In the genomic region with DNA sequence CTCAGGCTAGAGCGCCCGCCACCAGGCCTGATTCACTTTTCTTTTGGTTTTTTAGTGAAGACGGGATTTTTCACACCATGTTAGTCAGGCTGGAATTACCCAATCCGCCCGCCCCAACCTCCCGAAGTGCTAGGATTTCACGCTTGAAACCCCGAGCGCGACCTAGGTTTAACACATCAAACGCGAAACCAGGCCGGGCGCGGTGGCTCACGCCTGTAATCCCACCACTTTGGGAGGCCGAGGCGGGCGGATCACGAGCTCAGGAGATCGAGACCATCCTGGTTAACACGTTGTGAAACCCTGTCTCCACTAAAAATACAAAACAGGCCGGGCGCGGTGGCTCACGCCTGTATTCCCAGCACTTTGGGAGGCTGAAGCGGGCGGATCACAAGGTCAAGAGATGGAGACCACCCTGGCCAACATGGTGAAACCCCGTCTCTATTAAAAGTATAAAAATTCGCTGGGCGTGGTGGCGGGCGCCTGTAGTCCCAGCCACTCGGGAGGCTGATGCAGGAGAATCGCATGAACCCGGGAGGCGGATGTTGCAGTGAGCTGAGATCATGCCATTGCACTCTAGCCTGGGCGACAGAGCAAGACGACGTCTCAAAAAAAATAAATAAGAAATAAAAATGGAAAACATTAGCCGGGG, we compare ENCODE assay signal across 8 cellular contexts. TPM values are rescaled to one million over a fixed set of nuclear protein-coding genes. Genes with fewer than 3 reads are reported as not detected.
A peak's percentile ranks its signal among the peaks of the same experiment; 100 is the strongest.
DNase-seq lines count a peak whose midpoint lies in the region; ATAC-seq and TF ChIP-seq lines count a peak whose summit lies in the region.
"Not testable (repeated sequence)": the region's sequence is repeated elsewhere in the genome, so short reads cannot be mapped to it uniquely, and the experiment has no call there.

No MANE protein-coding gene starts in this region.

- H3K36me3 ChIP-seq in CD8-positive, alpha-beta memory T cell (ENCODE audit: insufficient read depth, low read length); cardiac muscle cell; neural progenitor cell: not testable (repeated sequence)

- not testable (repeated sequence) for H3K4me3 Mint-ChIP-seq in CD8-positive, alpha-beta memory T cell; WTC11; neural progenitor cell

- peaks cover 0 to 28% (median 2%) of the 10 kb centered on the region in 3 donors for H3K36me3 Mint-ChIP-seq in CD8-positive, alpha-beta memory T cell
- peaks cover 20% of the 10 kb centered on the region for H3K36me3 Mint-ChIP-seq in WTC11
- H3K36me3 Mint-ChIP-seq in neural progenitor cell: not testable (repeated sequence)

- not testable (repeated sequence) for H2AFZ ChIP-seq in neural progenitor cell (replicated peaks)

- not testable (repeated sequence) for H3K27ac Mint-ChIP-seq in CD8-positive, alpha-beta memory T cell; WTC11
- H3K27ac Mint-ChIP-seq in neural progenitor cell: peak overlapping the region; percentile 78

- H3K4me3 ChIP-seq in CD8-positive, alpha-beta memory T cell (ENCODE audit: low read length): peak overlapping the region; percentile 46
- H3K4me3 ChIP-seq in cardiac muscle cell (peak overlapping the region; percentile 95), neural progenitor cell (peak overlapping the region; percentile 90)

- not testable (repeated sequence) for H4K20me1 ChIP-seq in neural progenitor cell (ENCODE audit: low read depth)

- ATAC-seq in HG02763 (IDR thresholded peaks at IDR 0.05; ENCODE audit: unreplicated experiment) (peak; percentile 5), WTC11 (peak; percentile 0; the same call in 1 of the 2 replicates)

- peaks cover 51% of the 10 kb centered on the region for H3F3A ChIP-seq in neural progenitor cell (ENCODE audit: low read depth)

- peaks cover 22 to 32% (median 30%) of the 10 kb centered on the region in 3 donors for H3K4me1 Mint-ChIP-seq in CD8-positive, alpha-beta memory T cell
- H3K4me1 Mint-ChIP-seq in WTC11 (peaks cover 15% of the 10 kb centered on the region), neural progenitor cell (peaks cover 29% of the 10 kb centered on the region)

- not testable (repeated sequence) for TF ChIP-seq CTCF in WTC11 (IDR thresholded peaks at IDR 0.05); cardiac muscle cell (IDR thresholded peaks at IDR 0.05; ENCODE audit: low read depth, low read length); neural progenitor cell (IDR thresholded peaks at IDR 0.05)

- H3K27me3 Mint-ChIP-seq in CD8-positive, alpha-beta memory T cell; WTC11 (ENCODE audit: low read depth); neural progenitor cell (ENCODE audit: insufficient read depth, low read depth): not testable (repeated sequence)

- not testable (repeated sequence) for H3K9me3 Mint-ChIP-seq in CD8-positive, alpha-beta memory T cell; WTC11; neural progenitor cell

- peak in 4 of 5 donors; percentile 79 to 89 (median 83) for DNase-seq in CD8-positive, alpha-beta memory T cell
- DNase-seq in NCI-H446 (lab: John Stamatoyannopoulos, UW) (peak; percentile 93 to 95), WTC11 (ENCODE audit: low spot score) (peak; percentile 72), amygdala (lab: John Stamatoyannopoulos, UW) (peak in 41 of 56 donors; percentile 5 to 73 (median 32)), cardiac muscle cell (ENCODE audit: low read depth in 1 of 2, low spot score in 1 of 2) (peak; percentile 75 to 81), neural progenitor cell (ENCODE audit: low spot score) (peak; percentile 90)
- peak; percentile 88 for DNase-seq in stimulated activated CD8-positive, alpha-beta memory T cell treated with anti-CD3 and anti-CD28 coated beads, Interleukin-4, amount 100 ng/mL, for 48 hours

- peaks cover 35% of the 10 kb centered on the region for H3K79me2 ChIP-seq in neural progenitor cell (ENCODE audit: low read depth)

- H3K9me3 ChIP-seq in CD8-positive, alpha-beta memory T cell (ENCODE audit: low read length); cardiac muscle cell (ENCODE audit: low read depth); neural progenitor cell (ENCODE audit: low read depth): not testable (repeated sequence)

- peak overlapping the region; percentile 89 for H3K4me2 ChIP-seq in neural progenitor cell

- H3K9ac ChIP-seq in neural progenitor cell: peak overlapping the region; percentile 10

- not testable (repeated sequence) for H3K27me3 ChIP-seq in CD8-positive, alpha-beta memory T cell (ENCODE audit: insufficient read depth, low read length, poor library complexity, severe bottlenecking); cardiac muscle cell; neural progenitor cell

- POLR2A ChIA-PET in CD8-positive, alpha-beta memory T cell (lab: Charles Lee): interaction anchor here (0.5 to 5.0 kb wide), 27 partner anchors 8 to 288 kb away, joined by 3 to 215 read pairs (median 5); partner anchors contain the start of genes C11orf98, CSKMT, EEF1G and HNRNPUL2
- POLR2A ChIA-PET in WTC11 (lab: Charles Lee): interaction anchor here (0.6 to 3.4 kb wide), 31 partner anchors 9 to 1035 kb away, joined by 3 to 83 read pairs (median 5); partner anchors contain the start of genes C11orf98, CSKMT, EEF1G and HNRNPUL2

- peaks cover 23% of the 10 kb centered on the region for H3K4me1 ChIP-seq in CD8-positive, alpha-beta memory T cell (ENCODE audit: insufficient read depth, low read length)
- not testable (repeated sequence) for H3K4me1 ChIP-seq in cardiac muscle cell (ENCODE audit: low read depth); neural progenitor cell

- CTCF ChIA-PET in CD8-positive, alpha-beta memory T cell (lab: Charles Lee): interaction anchor here (0.9 to 3.2 kb wide), 7 partner anchors 9 to 87 kb away, joined by 3 to 30 read pairs (median 5); partner anchors contain the start of genes SLC3A2, TMEM179B and ZBTB3
- CTCF ChIA-PET in WTC11 (lab: Charles Lee): interaction anchor here (0.9 to 3.4 kb wide), 9 partner anchors 9 to 133 kb away, joined by 3 to 29 read pairs (median 4); partner anchors contain the start of genes BSCL2, GNG3, STX5 and TEX54

- peak overlapping the region; percentile 98 for H3K27ac ChIP-seq in CD8-positive, alpha-beta memory T cell (ENCODE audit: low read depth, low read length)
- H3K27ac ChIP-seq in cardiac muscle cell (peak overlapping the region; percentile 99), neural progenitor cell (peak overlapping the region; percentile 99)

TF ChIP-seq in WTC11, 78 proteins besides CTCF, POLR2A, EP300 and RAD21 (continues in another document):
- TF ChIP-seq NFATC4 (CRISPR knock-in tag; IDR thresholded peaks at IDR 0.05) (0 out of 2 replicates have a peak, but pooled peaks have one; percentile 27), FOXP4 (CRISPR knock-in tag; IDR thresholded peaks at IDR 0.05) (0 out of 2 replicates have a peak, but pooled peaks have one; percentile 24)

RNA-seq across cellular contexts. Expression of gene WDR74, which starts 1.4 kb away (rescaled TPM):
- total RNA-seq in CD8-positive, alpha-beta memory T cell: 100 to 1,000 TPM; 124 to 131 TPM
- 42.4 TPM for polyA plus RNA-seq in CD8-positive, alpha-beta memory T cell
- total RNA-seq in WTC11 (2021) (82.7 to 110 TPM (median 85.2 TPM) in 3 replicates), cardiac muscle cell (47.4 and 63.3 TPM in 2 replicates), neural progenitor cell (ENCODE audit: low replicate concordance) (40.0 and 47.4 TPM in 2 replicates)
- 42.1 and 52.8 TPM in 2 replicates for polyA plus RNA-seq in cardiac muscle cell

RNA-seq across cellular contexts. Expression of gene TEX54, which starts 8.2 kb away (rescaled TPM):
- under 1 TPM in 1 of 2 experiments, not detected in 1; 0.50 TPM for total RNA-seq in CD8-positive, alpha-beta memory T cell
- polyA plus RNA-seq in CD8-positive, alpha-beta memory T cell: 0.66 TPM
- 0.44 TPM in 1 of 3 replicates, not detected in the others for total RNA-seq in WTC11 (2021)
- not detected in 2 replicates for total RNA-seq in cardiac muscle cell
- 3.0 and 4.8 TPM in 2 replicates for polyA plus RNA-seq in cardiac muscle cell
- total RNA-seq in neural progenitor cell (ENCODE audit: low replicate concordance): not detected in 2 replicates

RNA-seq across cellular contexts. Expression of gene STX5, which starts 9.0 kb away (rescaled TPM):
- total RNA-seq in CD8-positive, alpha-beta memory T cell: 10 to 100 TPM; 34.7 to 35.3 TPM
- polyA plus RNA-seq in CD8-positive, alpha-beta memory T cell: 37.2 TPM
- total RNA-seq in WTC11 (2021) (27.2 to 30.2 TPM (median 28.0 TPM) in 3 replicates), cardiac muscle cell (38.5 and 45.2 TPM in 2 replicates), neural progenitor cell (ENCODE audit: low replicate concordance) (30.2 and 32.9 TPM in 2 replicates)
- polyA plus RNA-seq in cardiac muscle cell: 49.4 and 53.6 TPM in 2 replicates

RNA-seq across cellular contexts. Expression of gene NXF1, which starts 35.6 kb away (rescaled TPM):
- total RNA-seq in CD8-positive, alpha-beta memory T cell: 100 to 1,000 TPM; 112 to 126 TPM
- polyA plus RNA-seq in CD8-positive, alpha-beta memory T cell: 81.2 TPM
- total RNA-seq in WTC11 (2021) (43.2 to 44.7 TPM (median 44.3 TPM) in 3 replicates), cardiac muscle cell (52.8 and 60.7 TPM in 2 replicates), neural progenitor cell (ENCODE audit: low replicate concordance) (23.6 and 36.5 TPM in 2 replicates)
- 96.7 and 127 TPM in 2 replicates for polyA plus RNA-seq in cardiac muscle cell

RNA-seq across cellular contexts. Expression of gene SLC3A2, which starts 39.9 kb away (rescaled TPM):
- 100 to 1,000 TPM; 426 to 430 TPM for total RNA-seq in CD8-positive, alpha-beta memory T cell
- polyA plus RNA-seq in CD8-positive, alpha-beta memory T cell: 180 TPM
- total RNA-seq in WTC11 (2021) (244 to 334 TPM (median 265 TPM) in 3 replicates), cardiac muscle cell (71.8 and 79.2 TPM in 2 replicates), neural progenitor cell (ENCODE audit: low replicate concordance) (99.8 and 130 TPM in 2 replicates)
- polyA plus RNA-seq in cardiac muscle cell: 93.8 and 100 TPM in 2 replicates

Comparison
In these comparisons a context has a peak if more than half of its experiments do, and no peak if none do; other contexts are left out.
1. Peak in every context shown above with its lines: DNase-seq, ATAC-seq, H3K4me3 ChIP-seq and H3K27ac ChIP-seq.
2. DNase-seq: peak in every context shown above with its lines; median percentile 94 in NCI-H446; 90 in neural progenitor cell; 88 in stimulated activated CD8-positive, alpha-beta memory T cell treated with anti-CD3 and anti-CD28 coated beads, Interleukin-4, amount 100 ng/mL, for 48 hours; 83 in CD8-positive, alpha-beta memory T cell; 78 in cardiac muscle cell; 72 in WTC11; 32 in amygdala.